ENCODE assay signal across 19 cellular contexts in the genomic region with DNA sequence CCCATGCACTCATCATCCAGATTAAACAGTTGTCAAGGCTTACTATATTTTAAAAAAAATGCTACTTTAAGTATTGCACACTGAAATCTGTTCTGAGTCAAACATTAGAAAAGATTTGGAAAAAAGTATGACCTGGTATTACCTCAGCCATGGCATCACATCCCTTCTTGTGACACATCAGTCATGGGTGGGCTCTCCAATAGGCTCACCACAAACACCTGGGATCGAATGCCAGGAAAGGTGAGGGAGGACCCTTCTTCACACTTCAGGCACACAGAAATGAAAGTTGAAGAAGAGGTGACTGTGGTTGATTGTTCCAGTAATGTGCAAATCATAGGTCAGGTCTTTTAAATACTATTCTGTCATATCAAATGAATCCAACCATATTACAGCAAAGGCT. TPM values are rescaled to one million over a fixed set of nuclear protein-coding genes. Genes with fewer than 3 reads are reported as not detected.
DNase-seq lines count a peak whose midpoint lies in the region; ATAC-seq lines count a peak whose summit lies in the region.
"Had no signal": no experiment of that assay in that cellular context is flagged by ENCODE, and none has a peak within 500 bp of the region (broad histone marks: within the 10 kb centered on the region; RNA-seq: fewer than 3 reads in every experiment).

No MANE protein-coding gene starts in this region.

- peaks cover 3% of the 10 kb centered on the region for H3K9me3 Mint-ChIP-seq in activated T-cell treated with anti-CD3 and anti-CD28 coated beads, Interleukin-2, amount 50 U/mL, for 24 hours
- no peaks in the 10 kb centered on the region for H3K9me3 Mint-ChIP-seq in activated CD4-positive, alpha-beta memory T cell treated with anti-CD3 and anti-CD28 coated beads for 36 hours
- H3K9me3 Mint-ChIP-seq in activated naive CD4-positive, alpha-beta T cell treated with anti-CD3 and anti-CD28 coated beads, Interleukin-2, amount 10 ng/mL, durations not matched to agents 7 days and 5 days = peaks cover 5% of the 10 kb centered on the region

- peak overlapping the region; percentile 23 for H3K4me3 Mint-ChIP-seq in activated T-cell treated with anti-CD3 and anti-CD28 coated beads, Interleukin-2, amount 50 U/mL, for 24 hours
- no peak overlapping the region for H3K4me3 Mint-ChIP-seq in activated CD4-positive, alpha-beta memory T cell treated with anti-CD3 and anti-CD28 coated beads for 36 hours
- no peak overlapping the region for H3K4me3 Mint-ChIP-seq in activated naive CD4-positive, alpha-beta T cell treated with anti-CD3 and anti-CD28 coated beads, Interleukin-2, amount 10 ng/mL, durations not matched to agents 7 days and 5 days

- CTCF ChIA-PET in activated CD4-positive, alpha-beta memory T cell treated with anti-CD3 and anti-CD28 coated beads for 36 hours (lab: Charles Lee) = no interaction called here
- CTCF ChIA-PET in activated naive CD4-positive, alpha-beta T cell treated with anti-CD3 and anti-CD28 coated beads, Interleukin-2, amount 10 ng/mL, durations not matched to agents 7 days and 5 days (lab: Charles Lee) = no interaction called here

- H3K36me3 Mint-ChIP-seq in activated T-cell treated with anti-CD3 and anti-CD28 coated beads, Interleukin-2, amount 50 U/mL, for 24 hours (ENCODE audit: low read depth) = peaks cover 7% of the 10 kb centered on the region
- peaks cover 1% of the 10 kb centered on the region for H3K36me3 Mint-ChIP-seq in activated CD4-positive, alpha-beta memory T cell treated with anti-CD3 and anti-CD28 coated beads for 36 hours
- peaks cover 17% of the 10 kb centered on the region for H3K36me3 Mint-ChIP-seq in activated naive CD4-positive, alpha-beta T cell treated with anti-CD3 and anti-CD28 coated beads, Interleukin-2, amount 10 ng/mL, durations not matched to agents 7 days and 5 days

- H3K27me3 Mint-ChIP-seq in activated T-cell treated with anti-CD3 and anti-CD28 coated beads, Interleukin-2, amount 50 U/mL, for 24 hours = no peaks in the 10 kb centered on the region
- H3K27me3 Mint-ChIP-seq in activated CD4-positive, alpha-beta memory T cell treated with anti-CD3 and anti-CD28 coated beads for 36 hours = no peaks in the 10 kb centered on the region
- no peaks in the 10 kb centered on the region for H3K27me3 Mint-ChIP-seq in activated naive CD4-positive, alpha-beta T cell treated with anti-CD3 and anti-CD28 coated beads, Interleukin-2, amount 10 ng/mL, durations not matched to agents 7 days and 5 days

- intact Hi-C loops in activated CD4-positive, alpha-beta memory T cell treated with anti-CD3 and anti-CD28 coated beads for 36 hours (cut with micrococcal nuclease) = no loop called here

- peak overlapping the region; percentile 96 for H3K27ac Mint-ChIP-seq in activated T-cell treated with anti-CD3 and anti-CD28 coated beads, Interleukin-2, amount 50 U/mL, for 24 hours
- H3K27ac Mint-ChIP-seq in activated CD4-positive, alpha-beta memory T cell treated with anti-CD3 and anti-CD28 coated beads for 36 hours = peak overlapping the region; percentile 73
- peak overlapping the region; percentile 16 for H3K27ac Mint-ChIP-seq in activated naive CD4-positive, alpha-beta T cell treated with anti-CD3 and anti-CD28 coated beads, Interleukin-2, amount 10 ng/mL, durations not matched to agents 7 days and 5 days

- no peak for ATAC-seq in GM21786 (IDR thresholded peaks at IDR 0.05; ENCODE audit: unreplicated experiment)
- ATAC-seq: activated CD4-positive, CD25-positive, alpha-beta regulatory T cell treated with anti-CD3 and anti-CD28 coated beads, Interleukin-2, amount 50 U/mL, for 24 hours; left cardiac atrium had no signal

- DNase-seq in activated T-cell treated with anti-CD3 and anti-CD28 coated beads, Interleukin-2, amount 50 U/mL, for 24 hours = no peak
- no peak for DNase-seq in activated T-cell treated with anti-CD3 and anti-CD28 coated beads for 4 hours
- peak; percentile 69 for DNase-seq in activated CD4-positive, alpha-beta memory T cell treated with anti-CD3 and anti-CD28 coated beads for 36 hours
- peak; percentile 35 for DNase-seq in activated naive CD4-positive, alpha-beta T cell treated with anti-CD3 and anti-CD28 coated beads, Interleukin-2, amount 10 ng/mL, durations not matched to agents 7 days and 5 days
- peak; percentile 26 for DNase-seq in stimulated activated CD8-positive, alpha-beta memory T cell treated with anti-CD3 and anti-CD28 coated beads, Interleukin-12 subunit alpha, Interleukin-12 subunit beta, amount 100 ng/mL, for 24 hours (ENCODE audit: extremely low read depth)
- no peak for DNase-seq in NCI-H345 (lab: John Stamatoyannopoulos, UW)
- no peak for DNase-seq in foreskin melanocyte
- DNase-seq: central memory CD4-positive, alpha-beta T cell; dermis blood vessel endothelial cell; Kasumi-1; left cardiac atrium; NCI-H187 treated with DMSO at 0.1 percent for 48 hours; NCI-H2227 treated with DMSO at 0.1 percent for 48 hours; NCI-H774 had no signal

- H3K4me1 Mint-ChIP-seq in activated T-cell treated with anti-CD3 and anti-CD28 coated beads, Interleukin-2, amount 50 U/mL, for 24 hours (ENCODE audit: low read depth) = peaks cover 89% of the 10 kb centered on the region
- H3K4me1 Mint-ChIP-seq in activated CD4-positive, alpha-beta memory T cell treated with anti-CD3 and anti-CD28 coated beads for 36 hours (ENCODE audit: low read depth) = peaks cover 80% of the 10 kb centered on the region
- peaks cover 86% of the 10 kb centered on the region for H3K4me1 Mint-ChIP-seq in activated naive CD4-positive, alpha-beta T cell treated with anti-CD3 and anti-CD28 coated beads, Interleukin-2, amount 10 ng/mL, durations not matched to agents 7 days and 5 days

- POLR2A ChIA-PET in activated CD4-positive, alpha-beta memory T cell treated with anti-CD3 and anti-CD28 coated beads for 36 hours (lab: Charles Lee) = no interaction called here

RNA-seq across cellular contexts. Expression of a gene that starts 36.6 kb away (rescaled TPM):
- total RNA-seq in activated CD4-positive, alpha-beta memory T cell treated with anti-CD3 and anti-CD28 coated beads for 36 hours = 1,000 to 10,000 TPM; 2,258 to 2,294 TPM
- total RNA-seq: ascending aorta, dermis blood vessel endothelial cell, endothelial cell of umbilical vein, H4 had no signal

Comparison
In these comparisons a context has a peak if more than half of its experiments do, and no peak if none do; other contexts are left out.
1. DNase-seq: peak in activated CD4-positive, alpha-beta memory T cell treated with anti-CD3 and anti-CD28 coated beads for 36 hours (single experiment), activated naive CD4-positive, alpha-beta T cell treated with anti-CD3 and anti-CD28 coated beads, Interleukin-2, amount 10 ng/mL, durations not matched to agents 7 days and 5 days (single experiment) and stimulated activated CD8-positive, alpha-beta memory T cell treated with anti-CD3 and anti-CD28 coated beads, Interleukin-12 subunit alpha, Interleukin-12 subunit beta, amount 100 ng/mL, for 24 hours (single experiment); none in activated T-cell treated with anti-CD3 and anti-CD28 coated beads, Interleukin-2, amount 50 U/mL, for 24 hours (single experiment), activated T-cell treated with anti-CD3 and anti-CD28 coated beads for 4 hours (single experiment), NCI-H345 (single experiment) and foreskin melanocyte (single experiment).
2. H3K27ac Mint-ChIP-seq: peak in every context shown above with its lines; median percentile 96 in activated T-cell treated with anti-CD3 and anti-CD28 coated beads, Interleukin-2, amount 50 U/mL, for 24 hours; 73 in activated CD4-positive, alpha-beta memory T cell treated with anti-CD3 and anti-CD28 coated beads for 36 hours; 16 in activated naive CD4-positive, alpha-beta T cell treated with anti-CD3 and anti-CD28 coated beads, Interleukin-2, amount 10 ng/mL, durations not matched to agents 7 days and 5 days.